Comparison of ENCODE assay signal across 19 cellular contexts in genomic region chr10:109647627-109648026, GRCh38.
DNase-seq lines count a peak whose midpoint lies in the region; ATAC-seq and TF ChIP-seq lines count a peak whose summit lies in the region.
"Had no signal": no experiment of that assay in that cellular context is flagged by ENCODE, and none has a peak within 500 bp of the region (broad histone marks: within the 10 kb centered on the region; RNA-seq: fewer than 3 reads in every experiment).

No MANE protein-coding gene starts in this region.

- H4K20me1 ChIP-seq in Loucy (ENCODE audit: insufficient read depth, low read length, poor library complexity, severe bottlenecking): no peaks in the 10 kb centered on the region

- peak; percentile 78 for ATAC-seq in WTC11
- ATAC-seq in HG02759 (IDR thresholded peaks at IDR 0.05; ENCODE audit: unreplicated experiment): no peak
- ATAC-seq: GM12878, right lobe of liver had no signal

- DNase-seq in WTC11 (ENCODE audit: low spot score) (no peak), DMS153 treated with DMSO at 0.1 percent for 48 hours (lab: John Stamatoyannopoulos, UW; ENCODE audit: unreplicated experiment) (no peak), esophagus muscularis mucosa (ENCODE audit: extremely low spot score) (no peak), dedifferentiated amniotic fluid mesenchymal stem cell (ENCODE audit: extremely low spot score) (no peak)
- DNase-seq: activated CD4-positive, alpha-beta T cell treated with anti-CD3 and anti-CD28 coated beads, Interleukin-2, amount 50 U/mL, for 4 hours; activated naive CD4-positive, alpha-beta T cell treated with anti-CD3 and anti-CD28 coated beads for 36 hours; activated T-cell treated with anti-CD3 and anti-CD28 coated beads for 4 hours; NCI-H1092; NCI-H2081; NCI-H524; right lobe of liver; stimulated activated naive CD4-positive, alpha-beta T cell treated with Interleukin-2 at 50 U/mL for 16 hours; tibial artery had no signal

- no peak overlapping the region for H3K4me3 ChIP-seq in Loucy (ENCODE audit: low read length, poor library complexity, severe bottlenecking)
- H3K4me3 ChIP-seq in esophagus muscularis mucosa: no peak overlapping the region
- H3K4me3 ChIP-seq: GM12878, lung, right lobe of liver, tibial artery had no signal

- no peaks in the 10 kb centered on the region for H3K79me2 ChIP-seq in Loucy (ENCODE audit: insufficient read depth, low read length)

- POLR2A ChIA-PET in WTC11 (lab: Charles Lee): no interaction called here

- H3K9me2 ChIP-seq in Loucy (replicated peaks; ENCODE audit: low read depth, low read length): no peaks in the 10 kb centered on the region

- TF ChIP-seq POLR2A in esophagus muscularis mucosa (IDR thresholded peaks at IDR 0.05; ENCODE audit: low read depth): no peak

- peaks cover 16% of the 10 kb centered on the region for H3K36me3 Mint-ChIP-seq in WTC11

- peaks cover 19% of the 10 kb centered on the region for H3K9me3 Mint-ChIP-seq in WTC11
- H3K9me3 Mint-ChIP-seq: activated naive CD4-positive, alpha-beta T cell treated with anti-CD3 and anti-CD28 coated beads for 36 hours had no signal

- intact Hi-C loops in esophagus muscularis mucosa (cut with DNase I): no loop called here

- H3K4me1 ChIP-seq in Loucy (ENCODE audit: insufficient read depth, low read length, poor library complexity, severe bottlenecking) (no peaks in the 10 kb centered on the region), esophagus muscularis mucosa (no peaks in the 10 kb centered on the region)
- H3K4me1 ChIP-seq: right lobe of liver, tibial artery had no signal

- no peaks in the 10 kb centered on the region for H3F3A ChIP-seq in Loucy (ENCODE audit: low read depth)

- H3K27me3 ChIP-seq in Loucy (ENCODE audit: insufficient read depth, low read length, poor library complexity, severe bottlenecking) (no peaks in the 10 kb centered on the region), esophagus muscularis mucosa (no peaks in the 10 kb centered on the region)
- H3K27me3 ChIP-seq: right lobe of liver, tibial artery had no signal

- WGBS in esophagus muscularis mucosa: 63% methylated on average over 5 of the region's 5 CpGs

- H3K9ac ChIP-seq in Loucy (ENCODE audit: low read depth, low read length, poor library complexity, severe bottlenecking): no peak overlapping the region

- H3K27ac Mint-ChIP-seq in WTC11: no peak overlapping the region
- H3K27ac Mint-ChIP-seq: activated naive CD4-positive, alpha-beta T cell treated with anti-CD3 and anti-CD28 coated beads for 36 hours had no signal

- CTCF ChIA-PET in WTC11 (lab: Charles Lee): interaction anchor here (0.6 to 1.4 kb wide), 2 partner anchors 118 to 126 kb away, joined by 3 to 6 read pairs; no protein-coding TSS in a partner anchor

- H3K4me1 Mint-ChIP-seq in WTC11: no peaks in the 10 kb centered on the region

- H3K4me3 Mint-ChIP-seq in WTC11: no peak overlapping the region
- H3K4me3 Mint-ChIP-seq: activated naive CD4-positive, alpha-beta T cell treated with anti-CD3 and anti-CD28 coated beads for 36 hours had no signal

- H3K36me3 ChIP-seq in Loucy (ENCODE audit: insufficient read depth, low read length) (no peaks in the 10 kb centered on the region), esophagus muscularis mucosa (no peaks in the 10 kb centered on the region)
- H3K36me3 ChIP-seq: right lobe of liver, tibial artery had no signal

- H2AFZ ChIP-seq in Loucy (ENCODE audit: low read length): no peak overlapping the region

- no peaks in the 10 kb centered on the region for H3K9me3 ChIP-seq in Loucy (ENCODE audit: insufficient read depth, low read depth, low read length)
- H3K9me3 ChIP-seq in esophagus muscularis mucosa: no peaks in the 10 kb centered on the region
- H3K9me3 ChIP-seq: right lobe of liver, tibial artery had no signal

- no peak for TF ChIP-seq EP300 in esophagus muscularis mucosa (IDR thresholded peaks at IDR 0.05)

- H3K27ac ChIP-seq in 22Rv1: peak overlapping the region; percentile 69
- no peak overlapping the region for H3K27ac ChIP-seq in esophagus muscularis mucosa (replicated peaks in 1 of 4)
- H3K27ac ChIP-seq: right lobe of liver, tibial artery had no signal

- peak; percentile 49 for TF ChIP-seq CTCF in 22Rv1 (IDR thresholded peaks at IDR 0.05)
- TF ChIP-seq CTCF in GM12873 (IDR thresholded peaks at IDR 0.05; ENCODE audit: insufficient read depth, low read depth, low read length, missing control alignments): peak; percentile 29
- TF ChIP-seq CTCF in Loucy (conservative IDR thresholded peaks at IDR 0.05; ENCODE audit: low read length): peak; percentile 30; the same call in 1 of the 2 replicates
- TF ChIP-seq CTCF in WTC11 (IDR thresholded peaks at IDR 0.05): no peak
- TF ChIP-seq CTCF in esophagus muscularis mucosa (IDR thresholded peaks at IDR 0.05): no peak

- no peaks in the 10 kb centered on the region for H3K27me3 Mint-ChIP-seq in WTC11 (ENCODE audit: low read depth)

- no peak overlapping the region for H3K4me2 ChIP-seq in Loucy (ENCODE audit: low read depth, low read length, poor library complexity, severe bottlenecking)

TF ChIP-seq in WTC11, 78 proteins besides CTCF, POLR2A, EP300 and RAD21 (continues in another document):
- TF ChIP-seq NR1H2 (CRISPR knock-in tag; IDR thresholded peaks at IDR 0.05) (no peak), USF2 (CRISPR knock-in tag; IDR thresholded peaks at IDR 0.05) (peak; percentile 76), FOXK1 (CRISPR knock-in tag; IDR thresholded peaks at IDR 0.05) (no peak), E2F1 (CRISPR knock-in tag; IDR thresholded peaks at IDR 0.05) (no peak), ZNF281 (CRISPR knock-in tag; IDR thresholded peaks at IDR 0.05) (no peak), USF1 (CRISPR knock-in tag; IDR thresholded peaks at IDR 0.05) (peak; percentile 64; the same call in 1 of the 2 replicates)

Comparison
In these comparisons a context has a peak if more than half of its experiments do, and no peak if none do; other contexts are left out.
1. CTCF ChIP-seq: peak in 22Rv1 (single experiment), GM12873 (single experiment) and Loucy (single experiment); none in WTC11 (single experiment) and esophagus muscularis mucosa (0 of 3).